In the genomic region with DNA sequence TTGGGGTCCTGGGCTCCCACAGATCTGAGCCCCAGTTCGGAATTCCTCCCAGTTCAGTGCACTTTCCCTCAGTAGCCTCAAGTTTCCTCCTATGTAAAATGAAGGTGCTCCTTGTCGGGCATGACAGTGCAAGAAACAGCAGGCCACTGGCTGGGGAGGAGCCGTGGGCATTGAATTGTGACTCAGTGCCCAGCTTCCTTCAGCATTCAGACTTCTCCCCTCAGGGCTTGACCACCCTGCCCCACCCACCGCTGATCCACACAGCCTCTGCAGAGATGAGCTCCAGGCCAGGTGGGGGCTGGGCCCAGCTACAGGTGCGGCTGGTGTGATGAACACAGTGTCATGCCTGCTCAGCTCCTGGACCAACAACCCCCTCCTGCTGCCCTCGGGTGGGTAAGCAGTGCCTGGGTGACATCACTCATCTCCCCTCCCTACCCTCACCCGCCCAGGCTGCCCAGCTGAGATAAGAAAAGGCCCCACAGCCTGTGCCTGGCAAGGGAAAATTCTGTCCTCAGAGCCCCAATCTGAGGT, we compare ENCODE assay signal across 1 cellular context.
TF ChIP-seq lines count a peak whose summit lies in the region.

No MANE protein-coding gene starts in this region.

TF ChIP-seq in H1, 55 proteins besides CTCF, POLR2A, EP300 and RAD21:
- no peak for TF ChIP-seq JUND (IDR thresholded peaks at IDR 0.05; ENCODE audit: low read length)
- no peak for TF ChIP-seq BACH1 (IDR thresholded peaks at IDR 0.05; ENCODE audit: low read length)
- TF ChIP-seq, protein P1, sequence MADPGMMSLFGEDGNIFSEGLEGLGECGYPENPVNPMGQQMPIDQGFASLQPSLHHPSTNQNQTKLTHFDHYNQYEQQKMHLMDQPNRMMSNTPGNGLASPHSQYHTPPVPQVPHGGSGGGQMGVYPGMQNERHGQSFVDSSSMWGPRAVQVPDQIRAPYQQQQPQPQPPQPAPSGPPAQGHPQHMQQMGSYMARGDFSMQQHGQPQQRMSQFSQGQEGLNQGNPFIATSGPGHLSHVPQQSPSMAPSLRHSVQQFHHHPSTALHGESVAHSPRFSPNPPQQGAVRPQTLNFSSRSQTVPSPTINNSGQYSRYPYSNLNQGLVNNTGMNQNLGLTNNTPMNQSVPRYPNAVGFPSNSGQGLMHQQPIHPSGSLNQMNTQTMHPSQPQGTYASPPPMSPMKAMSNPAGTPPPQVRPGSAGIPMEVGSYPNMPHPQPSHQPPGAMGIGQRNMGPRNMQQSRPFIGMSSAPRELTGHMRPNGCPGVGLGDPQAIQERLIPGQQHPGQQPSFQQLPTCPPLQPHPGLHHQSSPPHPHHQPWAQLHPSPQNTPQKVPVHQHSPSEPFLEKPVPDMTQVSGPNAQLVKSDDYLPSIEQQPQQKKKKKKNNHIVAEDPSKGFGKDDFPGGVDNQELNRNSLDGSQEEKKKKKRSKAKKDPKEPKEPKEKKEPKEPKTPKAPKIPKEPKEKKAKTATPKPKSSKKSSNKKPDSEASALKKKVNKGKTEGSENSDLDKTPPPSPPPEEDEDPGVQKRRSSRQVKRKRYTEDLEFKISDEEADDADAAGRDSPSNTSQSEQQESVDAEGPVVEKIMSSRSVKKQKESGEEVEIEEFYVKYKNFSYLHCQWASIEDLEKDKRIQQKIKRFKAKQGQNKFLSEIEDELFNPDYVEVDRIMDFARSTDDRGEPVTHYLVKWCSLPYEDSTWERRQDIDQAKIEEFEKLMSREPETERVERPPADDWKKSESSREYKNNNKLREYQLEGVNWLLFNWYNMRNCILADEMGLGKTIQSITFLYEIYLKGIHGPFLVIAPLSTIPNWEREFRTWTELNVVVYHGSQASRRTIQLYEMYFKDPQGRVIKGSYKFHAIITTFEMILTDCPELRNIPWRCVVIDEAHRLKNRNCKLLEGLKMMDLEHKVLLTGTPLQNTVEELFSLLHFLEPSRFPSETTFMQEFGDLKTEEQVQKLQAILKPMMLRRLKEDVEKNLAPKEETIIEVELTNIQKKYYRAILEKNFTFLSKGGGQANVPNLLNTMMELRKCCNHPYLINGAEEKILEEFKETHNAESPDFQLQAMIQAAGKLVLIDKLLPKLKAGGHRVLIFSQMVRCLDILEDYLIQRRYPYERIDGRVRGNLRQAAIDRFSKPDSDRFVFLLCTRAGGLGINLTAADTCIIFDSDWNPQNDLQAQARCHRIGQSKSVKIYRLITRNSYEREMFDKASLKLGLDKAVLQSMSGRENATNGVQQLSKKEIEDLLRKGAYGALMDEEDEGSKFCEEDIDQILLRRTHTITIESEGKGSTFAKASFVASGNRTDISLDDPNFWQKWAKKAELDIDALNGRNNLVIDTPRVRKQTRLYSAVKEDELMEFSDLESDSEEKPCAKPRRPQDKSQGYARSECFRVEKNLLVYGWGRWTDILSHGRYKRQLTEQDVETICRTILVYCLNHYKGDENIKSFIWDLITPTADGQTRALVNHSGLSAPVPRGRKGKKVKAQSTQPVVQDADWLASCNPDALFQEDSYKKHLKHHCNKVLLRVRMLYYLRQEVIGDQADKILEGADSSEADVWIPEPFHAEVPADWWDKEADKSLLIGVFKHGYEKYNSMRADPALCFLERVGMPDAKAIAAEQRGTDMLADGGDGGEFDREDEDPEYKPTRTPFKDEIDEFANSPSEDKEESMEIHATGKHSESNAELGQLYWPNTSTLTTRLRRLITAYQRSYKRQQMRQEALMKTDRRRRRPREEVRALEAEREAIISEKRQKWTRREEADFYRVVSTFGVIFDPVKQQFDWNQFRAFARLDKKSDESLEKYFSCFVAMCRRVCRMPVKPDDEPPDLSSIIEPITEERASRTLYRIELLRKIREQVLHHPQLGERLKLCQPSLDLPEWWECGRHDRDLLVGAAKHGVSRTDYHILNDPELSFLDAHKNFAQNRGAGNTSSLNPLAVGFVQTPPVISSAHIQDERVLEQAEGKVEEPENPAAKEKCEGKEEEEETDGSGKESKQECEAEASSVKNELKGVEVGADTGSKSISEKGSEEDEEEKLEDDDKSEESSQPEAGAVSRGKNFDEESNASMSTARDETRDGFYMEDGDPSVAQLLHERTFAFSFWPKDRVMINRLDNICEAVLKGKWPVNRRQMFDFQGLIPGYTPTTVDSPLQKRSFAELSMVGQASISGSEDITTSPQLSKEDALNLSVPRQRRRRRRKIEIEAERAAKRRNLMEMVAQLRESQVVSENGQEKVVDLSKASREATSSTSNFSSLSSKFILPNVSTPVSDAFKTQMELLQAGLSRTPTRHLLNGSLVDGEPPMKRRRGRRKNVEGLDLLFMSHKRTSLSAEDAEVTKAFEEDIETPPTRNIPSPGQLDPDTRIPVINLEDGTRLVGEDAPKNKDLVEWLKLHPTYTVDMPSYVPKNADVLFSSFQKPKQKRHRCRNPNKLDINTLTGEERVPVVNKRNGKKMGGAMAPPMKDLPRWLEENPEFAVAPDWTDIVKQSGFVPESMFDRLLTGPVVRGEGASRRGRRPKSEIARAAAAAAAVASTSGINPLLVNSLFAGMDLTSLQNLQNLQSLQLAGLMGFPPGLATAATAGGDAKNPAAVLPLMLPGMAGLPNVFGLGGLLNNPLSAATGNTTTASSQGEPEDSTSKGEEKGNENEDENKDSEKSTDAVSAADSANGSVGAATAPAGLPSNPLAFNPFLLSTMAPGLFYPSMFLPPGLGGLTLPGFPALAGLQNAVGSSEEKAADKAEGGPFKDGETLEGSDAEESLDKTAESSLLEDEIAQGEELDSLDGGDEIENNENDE (IDR thresholded peaks at IDR 0.05; ENCODE audit: insufficient replicate concordance, low read length), result no peak
- no peak for TF ChIP-seq TAF1 (IDR thresholded peaks at IDR 0.05; ENCODE audit: low read depth, low read length)
TF ChIP-seq in H1: peak in this region for 0.
